ENCODE assay signal across 15 cellular contexts in the genomic region with DNA sequence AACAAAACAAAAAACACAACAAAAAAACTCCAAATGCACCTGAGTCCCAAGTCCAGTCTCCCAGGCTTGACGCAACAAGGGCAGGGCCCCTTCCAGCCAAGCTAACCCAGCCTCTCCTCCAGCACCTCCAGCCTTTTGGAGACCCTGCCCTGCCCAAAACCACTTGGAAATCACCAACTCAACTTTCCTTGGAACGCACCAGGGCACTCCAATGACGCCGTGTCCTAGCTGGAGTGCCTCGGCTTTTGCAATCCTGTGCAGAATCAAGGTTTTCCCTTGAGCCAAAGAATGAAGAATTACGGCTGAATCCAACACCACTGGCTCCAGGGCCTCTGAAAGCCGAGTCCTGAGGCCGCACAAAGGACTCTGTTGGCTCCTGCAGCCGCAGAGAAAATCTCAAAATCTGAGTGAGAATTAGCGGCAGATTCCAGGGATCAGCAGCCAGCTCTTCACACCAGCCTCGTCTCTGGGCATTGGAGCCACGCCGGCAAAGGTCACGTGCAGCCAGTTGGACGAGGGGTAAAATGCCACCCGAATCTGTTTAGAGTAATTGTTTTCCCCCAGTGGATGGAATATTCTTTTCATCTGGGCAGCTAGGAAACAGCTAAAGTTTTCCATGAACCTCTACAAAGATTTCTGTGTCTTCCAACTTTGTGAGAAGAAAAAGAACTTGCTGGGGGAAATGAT. TPM values are rescaled to one million over a fixed set of nuclear protein-coding genes. Genes with fewer than 3 reads are reported as not detected.
A peak's percentile ranks its signal among the peaks of the same experiment; 100 is the strongest.
DNase-seq lines count a peak whose midpoint lies in the region; ATAC-seq and TF ChIP-seq lines count a peak whose summit lies in the region.
"Had no signal": no experiment of that assay in that cellular context is flagged by ENCODE, and none has a peak within 500 bp of the region (broad histone marks: within the 10 kb centered on the region; RNA-seq: fewer than 3 reads in every experiment).

No MANE protein-coding gene starts in this region.

- H3K9me2 ChIP-seq in OCI-LY7 (ENCODE audit: insufficient read depth, low read length) = no peaks in the 10 kb centered on the region

- CTCF ChIA-PET in OCI-LY7 (lab: Charles Lee; ENCODE audit: unreplicated experiment) = no interaction called here

- POLR2A ChIA-PET in OCI-LY7 (lab: Charles Lee) = no interaction called here

- H3K9me3 Mint-ChIP-seq in activated T-helper 17 cell treated with anti-CD3 and anti-CD28 coated beads, Interleukin-2, amount 50 U/mL, for 72 hours = no peaks in the 10 kb centered on the region

- H3K27me3 Mint-ChIP-seq in activated T-helper 17 cell treated with anti-CD3 and anti-CD28 coated beads, Interleukin-2, amount 50 U/mL, for 72 hours = peaks cover 8% of the 10 kb centered on the region

- H3K4me3 ChIP-seq in dorsolateral prefrontal cortex = peak overlapping the region in 29 of 59 donors; percentile 2 to 50 (median 24)
- no peak overlapping the region for H3K4me3 ChIP-seq in lower lobe of right lung
- H3K4me3 ChIP-seq in spleen = no peak overlapping the region
- H3K4me3 ChIP-seq in OCI-LY7 (ENCODE audit: low read depth, low read length, poor library complexity, severe bottlenecking) = no peak overlapping the region
- H3K4me3 ChIP-seq: heart right ventricle, smooth muscle cell had no signal

- WGBS in spleen, 5 donors = 85 to 93% (median 87%) methylated on average over 15 to 16 of the region's 16 CpGs

- no peaks in the 10 kb centered on the region for H4K20me1 ChIP-seq in OCI-LY7 (ENCODE audit: insufficient read depth, low read length)

- no peaks in the 10 kb centered on the region for H3K79me2 ChIP-seq in OCI-LY7 (ENCODE audit: insufficient read depth, low read depth, low read length)

- no peak overlapping the region for H3K4me2 ChIP-seq in OCI-LY7 (ENCODE audit: low read length)
- H3K4me2 ChIP-seq: smooth muscle cell had no signal

- H3K27me3 ChIP-seq in dorsolateral prefrontal cortex = peaks cover 0 to 5% (median 0%) of the 10 kb centered on the region in 45 donors
- peaks cover 10% of the 10 kb centered on the region for H3K27me3 ChIP-seq in lower lobe of right lung (ENCODE audit: low read depth)
- H3K27me3 ChIP-seq in spleen (replicated peaks in 1 of 7) = peaks cover 0 to 68% (median 15%) of the 10 kb centered on the region in 7 donors

- peaks cover 5% of the 10 kb centered on the region for H3K4me1 Mint-ChIP-seq in activated T-helper 17 cell treated with anti-CD3 and anti-CD28 coated beads, Interleukin-2, amount 50 U/mL, for 72 hours

- DNase-seq in COLO829 (ENCODE audit: low spot score) (peak; percentile 75), dorsolateral prefrontal cortex (peak in 3 of 10 donors; percentile 40 to 65 (median 57)), lower lobe of right lung (peak; percentile 81), spleen (peak; percentile 37), OCI-LY7 (ENCODE audit: low spot score) (no peak), left cardiac atrium (no peak)
- no peak for DNase-seq in stimulated activated naive CD4-positive, alpha-beta T cell (lab: John Stamatoyannopoulos, UW)
- DNase-seq: activated naive CD4-positive, alpha-beta T cell treated with anti-CD3 and anti-CD28 coated beads, Interleukin-2, amount 10 ng/mL, durations not matched to agents 7 days and 5 days; activated T-cell treated with anti-CD3 and anti-CD28 coated beads for 4 hours; CD8-positive, alpha-beta T cell; DND-41; heart right ventricle; NCI-H2227 treated with DMSO at 0.1 percent for 48 hours had no signal

- peaks cover 74% of the 10 kb centered on the region for H3K4me1 ChIP-seq in lower lobe of right lung
- H3K4me1 ChIP-seq in spleen = peaks cover 4 to 37% (median 15%) of the 10 kb centered on the region in 6 donors
- H3K4me1 ChIP-seq in OCI-LY7 (ENCODE audit: insufficient read depth, low read length, poor library complexity, severe bottlenecking) = no peaks in the 10 kb centered on the region

- no peak for TF ChIP-seq POLR2A in spleen (IDR thresholded peaks at IDR 0.05)

- H3K36me3 Mint-ChIP-seq in activated T-helper 17 cell treated with anti-CD3 and anti-CD28 coated beads, Interleukin-2, amount 50 U/mL, for 72 hours (ENCODE audit: low read depth) = no peaks in the 10 kb centered on the region
- H3K36me3 Mint-ChIP-seq: activated naive CD4-positive, alpha-beta T cell treated with anti-CD3 and anti-CD28 coated beads, Interleukin-2, amount 10 ng/mL, durations not matched to agents 7 days and 5 days; CD8-positive, alpha-beta T cell had no signal

- peak; percentile 67 to 69 for ATAC-seq in lower lobe of right lung
- no peak for ATAC-seq in activated T-helper 17 cell treated with anti-CD3 and anti-CD28 coated beads, Interleukin-2, amount 50 U/mL, for 72 hours (replicated peaks)
- no peak for ATAC-seq in left cardiac atrium
- ATAC-seq: CD8-positive, alpha-beta T cell; heart right ventricle had no signal

- peak overlapping the region in 51 of 59 donors; percentile 1 to 89 (median 72) for H3K27ac ChIP-seq in dorsolateral prefrontal cortex
- peak overlapping the region; percentile 68 for H3K27ac ChIP-seq in lower lobe of right lung
- H3K27ac ChIP-seq in spleen = no peak overlapping the region
- H3K27ac ChIP-seq in OCI-LY7 (ENCODE audit: low read depth, low read length, poor library complexity, severe bottlenecking) = no peak overlapping the region
- H3K27ac ChIP-seq: heart right ventricle had no signal

- no peaks in the 10 kb centered on the region for H3K36me3 ChIP-seq in lower lobe of right lung
- H3K36me3 ChIP-seq in spleen = no peaks in the 10 kb centered on the region
- H3K36me3 ChIP-seq in OCI-LY7 (ENCODE audit: insufficient read depth, low read length) = no peaks in the 10 kb centered on the region
- H3K36me3 ChIP-seq: heart right ventricle had no signal

- H3K4me3 Mint-ChIP-seq in activated T-helper 17 cell treated with anti-CD3 and anti-CD28 coated beads, Interleukin-2, amount 50 U/mL, for 72 hours = no peak overlapping the region
- H3K4me3 Mint-ChIP-seq: activated naive CD4-positive, alpha-beta T cell treated with anti-CD3 and anti-CD28 coated beads, Interleukin-2, amount 10 ng/mL, durations not matched to agents 7 days and 5 days; CD8-positive, alpha-beta T cell had no signal

- H3K9me3 ChIP-seq in lower lobe of right lung = no peaks in the 10 kb centered on the region
- H3K9me3 ChIP-seq in spleen = peaks cover 0 to 7% (median 0%) of the 10 kb centered on the region in 8 donors
- no peaks in the 10 kb centered on the region for H3K9me3 ChIP-seq in OCI-LY7 (ENCODE audit: low read length)
- H3K9me3 ChIP-seq: heart right ventricle had no signal

- no TSS peak for BruUV-seq in OCI-LY7 (replicated peaks; lab: Mats Ljungman, UMichigan)

- peak in 3 of 56 donors; percentile 5 to 15 (median 14) for TF ChIP-seq CTCF in dorsolateral prefrontal cortex (IDR thresholded peaks at IDR 0.05 in 54 of 56, conservative IDR thresholded peaks at IDR 0.05 in 2 of 56; ENCODE audit: low read depth in 1 of 56, partially characterized antibody in 56 of 56)
- TF ChIP-seq CTCF in lower lobe of right lung (IDR thresholded peaks at IDR 0.05) = no peak
- no peak for TF ChIP-seq CTCF in spleen (IDR thresholded peaks at IDR 0.05 in 8 of 11, conservative IDR thresholded peaks at IDR 0.05 in 3 of 11)
- TF ChIP-seq CTCF in OCI-LY7 (conservative IDR thresholded peaks at IDR 0.05; ENCODE audit: low read length) = no peak

- H3K27ac Mint-ChIP-seq in activated T-helper 17 cell treated with anti-CD3 and anti-CD28 coated beads, Interleukin-2, amount 50 U/mL, for 72 hours = no peak overlapping the region
- H3K27ac Mint-ChIP-seq: activated naive CD4-positive, alpha-beta T cell treated with anti-CD3 and anti-CD28 coated beads, Interleukin-2, amount 10 ng/mL, durations not matched to agents 7 days and 5 days; CD8-positive, alpha-beta T cell had no signal

- H2AFZ ChIP-seq in OCI-LY7 (ENCODE audit: low read length) = no peak overlapping the region

- intact Hi-C loops in dorsolateral prefrontal cortex (cut with DNase I) = no loop called here
- intact Hi-C loops in lower lobe of right lung (cut with DNase I) = no loop called here
- intact Hi-C loops in spleen (cut with DNase I; ENCODE audit: low total_unique reads) = loop anchor here (10.0 kb wide), 1 partner anchor 70 kb away; no protein-coding TSS in a partner anchor
- intact Hi-C loops in OCI-LY7 (cut with micrococcal nuclease; ENCODE audit: unreplicated experiment) = no loop called here
- intact Hi-C loops in left cardiac atrium (cut with DNase I) = loop anchor here in 1 of 2 donors (5.0 kb wide), 1 partner anchor 77 kb away; no protein-coding TSS in a partner anchor

RNA-seq across cellular contexts. Expression of a gene that starts 9.7 kb away (rescaled TPM):
- total RNA-seq in dorsolateral prefrontal cortex (100 to 1,000 TPM; 104 to 353 (median 235) TPM), lower lobe of right lung (119 TPM), spleen (10 to 100 TPM; 12.7 to 33.2 (median 23.4) TPM), OCI-LY7 (2022) (2.1 and 2.3 TPM in 2 replicates), left cardiac atrium (10 to 100 TPM; 32.8 to 38.0 TPM)
- polyA plus RNA-seq in spleen = 10 to 100 TPM in 1 of 3 donors, 1 to 10 TPM in 2; 2.8 to 11.8 (median 4.4) TPM
- total RNA-seq in activated T-helper 17 cell treated with anti-CD3 and anti-CD28 coated beads, Interleukin-2, amount 50 U/mL, for 72 hours = 1 to 10 TPM; 4.6 to 4.8 TPM
- total RNA-seq in OCI-LY7 (2014; rRNA removed; shearing (Covaris generic)) = 1.3 and 2.1 TPM in 2 replicates

RNA-seq across cellular contexts. Expression of a gene that starts 33.6 kb away (rescaled TPM):
- total RNA-seq in dorsolateral prefrontal cortex (10 to 100 TPM; 15.4 to 33.4 (median 22.0) TPM), lower lobe of right lung (28.8 TPM), spleen (10 to 100 TPM; 23.0 to 35.7 (median 31.5) TPM), OCI-LY7 (2022) (23.6 and 23.8 TPM in 2 replicates), left cardiac atrium (10 to 100 TPM; 17.4 to 19.1 TPM)
- polyA plus RNA-seq in spleen = 10 to 100 TPM; 24.0 to 41.1 (median 25.4) TPM
- total RNA-seq in activated T-helper 17 cell treated with anti-CD3 and anti-CD28 coated beads, Interleukin-2, amount 50 U/mL, for 72 hours = 10 to 100 TPM; 17.2 to 19.8 TPM
- total RNA-seq in OCI-LY7 (2014; rRNA removed; shearing (Covaris generic)) = 7.9 and 10.8 TPM in 2 replicates

Comparison
In these comparisons a context has a peak if more than half of its experiments do, and no peak if none do; other contexts are left out.
1. DNase-seq: peak in COLO829 (single experiment), lower lobe of right lung (single experiment) and spleen (single experiment); none in stimulated activated naive CD4-positive, alpha-beta T cell (0 of 6), OCI-LY7 (single experiment) and left cardiac atrium (single experiment).
2. H3K27ac ChIP-seq: peak in dorsolateral prefrontal cortex (51 of 59) and lower lobe of right lung (single experiment); none in spleen (0 of 8) and OCI-LY7 (single experiment).
3. ATAC-seq: peak in lower lobe of right lung (2 of 2); none in activated T-helper 17 cell treated with anti-CD3 and anti-CD28 coated beads, Interleukin-2, amount 50 U/mL, for 72 hours (single experiment) and left cardiac atrium (0 of 2).